12 cellular contexts compared by ENCODE assay signal in genomic region chr4:126592088-126592487, GRCh38.
DNase-seq lines count a peak whose midpoint lies in the region; FAIRE-seq and TF ChIP-seq lines count a peak whose summit lies in the region.
"Had no signal": no experiment of that assay in that cellular context is flagged by ENCODE, and none has a peak within 500 bp of the region (broad histone marks: within the 10 kb centered on the region; RNA-seq: fewer than 3 reads in every experiment).

No MANE protein-coding gene starts in this region.

- no peaks in the 10 kb centered on the region for H3K27me3 ChIP-seq in small intestine (ENCODE audit: control insufficient read depth in 2 of 2, insufficient read depth in 2 of 2, low read length in 2 of 2)
- H3K27me3 ChIP-seq: tibial nerve had no signal

- H3K4me1 ChIP-seq in small intestine (ENCODE audit: control insufficient read depth in 2 of 2, insufficient read depth in 1 of 2, low read depth in 1 of 2, low read length in 1 of 2) = no peaks in the 10 kb centered on the region
- H3K4me1 ChIP-seq: tibial nerve had no signal

- peak; percentile 21 for DNase-seq in DMS 273 (lab: John Stamatoyannopoulos, UW; ENCODE audit: unreplicated experiment)
- DNase-seq in DMS 273 treated with DMSO at 0.1 percent for 48 hours (lab: John Stamatoyannopoulos, UW) = no peak
- peak; percentile 23 for DNase-seq in SK-MEL-5 (ENCODE audit: low read depth, low spot score)
- DNase-seq in fibroblast of pulmonary artery (ENCODE audit: low read depth) = peak; percentile 13
- DNase-seq in progenitor cell of endocrine pancreas (ENCODE audit: low spot score, unreplicated experiment) = no peak
- DNase-seq in RCC 7860 (ENCODE audit: low spot score) = no peak
- no peak for DNase-seq in NOMO-1 treated with dmso at 0.1 percent for 144 hours (lab: John Stamatoyannopoulos, UW; ENCODE audit: unreplicated experiment)
- DNase-seq in small intestine = no peak
- DNase-seq: left cardiac atrium, NCI-H510A treated with DMSO at 0.1 percent for 48 hours had no signal

- no peak overlapping the region for H3K27ac Mint-ChIP-seq in progenitor cell of endocrine pancreas

- no peaks in the 10 kb centered on the region for H3K36me3 Mint-ChIP-seq in progenitor cell of endocrine pancreas (ENCODE audit: insufficient read depth)

- WGBS in small intestine, 3 donors = 53 to 61% (median 57%) methylated on average over 3 of the region's 3 CpGs

- peaks cover 11% of the 10 kb centered on the region for H3K9me3 Mint-ChIP-seq in progenitor cell of endocrine pancreas (ENCODE audit: low read depth)

- in situ Hi-C loops in SK-MEL-5 (cut with HindIII; ENCODE audit: low pct_unique_long_range_greater_than_20kb, low sequenced_read_pairs) = no loop called here

- H3K4me3 Mint-ChIP-seq in progenitor cell of endocrine pancreas (ENCODE audit: low read depth) = no peak overlapping the region

- TF ChIP-seq CTCF in fibroblast of pulmonary artery (IDR thresholded peaks at IDR 0.05; ENCODE audit: low read length, missing control alignments) (peak; percentile 42), progenitor cell of endocrine pancreas (IDR thresholded peaks at IDR 0.05; ENCODE audit: unreplicated experiment) (peak; percentile 63)

- peaks cover 4% of the 10 kb centered on the region for H3K4me1 Mint-ChIP-seq in progenitor cell of endocrine pancreas (ENCODE audit: low read depth)

- H3K27ac ChIP-seq in small intestine (ENCODE audit: low read depth in 1 of 2, low read length in 1 of 2) = no peak overlapping the region
- H3K27ac ChIP-seq: tibial nerve had no signal

- FAIRE-seq in RCC 7860 (lab: Jason Lieb, UNC) = no peak
- FAIRE-seq in small intestine (lab: Jason Lieb, UNC) = no peak
- FAIRE-seq: endothelial cell of umbilical vein had no signal

- H3K4me3 ChIP-seq in fibroblast of pulmonary artery (replicated peaks; ENCODE audit: low read depth, low read length) (no peak overlapping the region), small intestine (ENCODE audit: low read depth in 1 of 2, low read length in 2 of 2) (no peak overlapping the region)
- H3K4me3 ChIP-seq: tibial nerve had no signal

- no peaks in the 10 kb centered on the region for H3K9me3 ChIP-seq in small intestine (ENCODE audit: control insufficient read depth, low read depth)

- no peaks in the 10 kb centered on the region for H3K27me3 Mint-ChIP-seq in progenitor cell of endocrine pancreas

- no peaks in the 10 kb centered on the region for H3K36me3 ChIP-seq in small intestine (ENCODE audit: control insufficient read depth in 2 of 2, insufficient read depth in 2 of 2, low read length in 2 of 2)
- H3K36me3 ChIP-seq: tibial nerve had no signal

Comparison
In these comparisons a context has a peak if more than half of its experiments do, and no peak if none do; other contexts are left out.
1. DNase-seq: peak in DMS 273 (single experiment), SK-MEL-5 (single experiment) and fibroblast of pulmonary artery (single experiment); none in DMS 273 treated with DMSO at 0.1 percent for 48 hours (single experiment), progenitor cell of endocrine pancreas (single experiment), RCC 7860 (single experiment), NOMO-1 treated with dmso at 0.1 percent for 144 hours (single experiment) and small intestine (single experiment).